Comparison of ENCODE assay signal across 8 cellular contexts in the genomic region with DNA sequence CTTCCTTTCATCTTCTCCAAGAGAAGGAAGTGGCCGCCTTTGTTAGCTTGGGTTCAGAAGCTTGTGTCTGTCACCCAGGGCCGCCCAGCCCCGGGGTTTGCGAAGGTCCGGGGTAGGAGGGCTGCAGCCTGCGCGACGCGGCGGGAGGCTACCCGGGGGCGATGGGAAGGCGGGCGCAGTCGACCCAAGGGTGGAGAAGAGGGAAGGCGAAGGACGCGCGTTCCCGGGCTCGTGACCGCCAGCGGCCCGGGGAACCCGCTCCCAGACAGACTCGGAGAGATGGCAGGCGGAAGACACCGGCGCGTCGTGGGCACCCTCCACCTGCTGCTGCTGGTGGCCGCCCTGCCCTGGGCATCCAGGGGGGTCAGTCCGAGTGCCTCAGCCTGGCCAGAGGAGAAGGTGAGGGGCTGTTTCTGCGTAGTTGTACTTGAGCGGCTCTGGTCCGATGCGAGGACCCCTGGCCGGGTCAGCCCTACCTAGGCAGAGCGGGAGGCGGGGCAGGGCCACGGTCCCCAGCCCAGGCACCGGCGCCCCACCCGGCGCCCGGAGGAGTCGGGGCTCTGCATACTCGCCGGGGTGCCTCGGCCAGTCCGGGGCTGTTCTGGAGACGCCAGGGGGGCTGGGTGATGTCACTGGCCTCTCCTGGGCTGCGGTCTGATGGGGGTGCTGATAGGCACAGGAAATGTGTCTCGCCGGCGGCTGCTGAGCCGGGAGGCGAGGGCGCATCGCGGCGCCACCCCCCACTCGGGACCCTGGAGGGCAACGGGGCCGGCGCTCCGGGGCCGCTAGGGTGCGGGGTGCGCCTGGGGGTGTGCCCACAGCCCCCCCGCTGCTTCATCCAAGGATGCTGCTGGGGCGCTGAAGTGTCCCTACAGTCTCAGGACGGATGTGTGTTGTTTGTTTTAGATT. TPM values are rescaled to one million over a fixed set of nuclear protein-coding genes. Genes with fewer than 3 reads are reported as not detected.
DNase-seq lines count a peak whose midpoint lies in the region; ATAC-seq and TF ChIP-seq lines count a peak whose summit lies in the region.

A gene (plus strand): TSS at position 178 of the 909 bp plus-strand sequence. CDS start 102 bp downstream, at position 280.

- WGBS in spleen, 5 donors: 1 to 3% (median 2%) methylated on average over 24 to 73 of the region's 73 CpGs

- intact Hi-C loops in spleen (cut with DNase I; ENCODE audit: low total_unique reads): no loop called here

- H3K36me3 Mint-ChIP-seq in T-helper 17 cell (ENCODE audit: low read depth): no peaks in the 10 kb centered on the region

- no peak for TF ChIP-seq CTCF in astrocyte of the spinal cord (IDR thresholded peaks at IDR 0.05; ENCODE audit: low read depth, low read length)
- no peak for TF ChIP-seq CTCF in spleen (IDR thresholded peaks at IDR 0.05 in 8 of 11, conservative IDR thresholded peaks at IDR 0.05 in 3 of 11)

- in situ Hi-C loops in astrocyte of the spinal cord (cut with HindIII; ENCODE audit: low sequenced_read_pairs): no loop called here

- H3K27me3 ChIP-seq in iPS-20b (ENCODE audit: insufficient read depth, low read length): peaks cover 24% of the 10 kb centered on the region; the same call in 1 of the 2 replicates
- peaks cover 0 to 11% (median 0%) of the 10 kb centered on the region in 7 donors for H3K27me3 ChIP-seq in spleen (replicated peaks in 1 of 7)

- DNase-seq in DMS79 (lab: John Stamatoyannopoulos, UW) (peak; percentile 52), T-helper 17 cell (peak; percentile 48 to 51 (median 49)), astrocyte of the spinal cord (ENCODE audit: low read depth, low spot score) (peak; percentile 43), spleen (peak; percentile 91), SHP77 treated with DMSO at 0.1 percent for 48 hours (lab: John Stamatoyannopoulos, UW) (no peak)

- H3K4me3 ChIP-seq in astrocyte of the spinal cord (ENCODE audit: low read depth, low read length) (peak within 1 kb of the TSS; percentile 56), iPS-20b (ENCODE audit: low read length) (peak within 1 kb of the TSS; percentile 71), spleen (peak within 1 kb of the TSS; percentile 56 to 81 (median 64))

- H3K4me3 Mint-ChIP-seq in T-helper 17 cell: peak within 1 kb of the TSS; percentile 91

- no peak within 1 kb of the TSS for H3K9ac ChIP-seq in iPS-20b (ENCODE audit: low read depth, low read length)

- H3K4me1 ChIP-seq in iPS-20b (ENCODE audit: insufficient read depth, low read length): peaks cover 26% of the 10 kb centered on the region
- H3K4me1 ChIP-seq in spleen: peaks cover 0 to 58% (median 24%) of the 10 kb centered on the region in 6 donors

- H3K9me3 ChIP-seq in T-helper 17 cell (ENCODE audit: control insufficient read depth, low read length, poor library complexity, severe bottlenecking) (no peaks in the 10 kb centered on the region), iPS-20b (ENCODE audit: insufficient read depth, low read depth, low read length) (no peaks in the 10 kb centered on the region), spleen (no peaks in the 10 kb centered on the region)

- no peaks in the 10 kb centered on the region for H3K36me3 ChIP-seq in iPS-20b (ENCODE audit: insufficient read depth, low read depth, low read length)
- H3K36me3 ChIP-seq in spleen: no peaks in the 10 kb centered on the region

- ATAC-seq in HG02852 (IDR thresholded peaks at IDR 0.05; ENCODE audit: unreplicated experiment) (peak; percentile 64), T-helper 17 cell (peak; percentile 90), HG03097 (IDR thresholded peaks at IDR 0.05; ENCODE audit: low FRiP score, unreplicated experiment) (no peak)

- TF ChIP-seq POLR2A in spleen (IDR thresholded peaks at IDR 0.05): no peak

- peaks cover 16% of the 10 kb centered on the region for H3K4me1 Mint-ChIP-seq in T-helper 17 cell

- H3K27me3 Mint-ChIP-seq in T-helper 17 cell: peaks cover 7% of the 10 kb centered on the region

- H3K27ac ChIP-seq in iPS-20b (ENCODE audit: low read length) (no peak within 1 kb of the TSS), spleen (peak within 1 kb of the TSS; percentile 55 to 95 (median 86))

- peak within 1 kb of the TSS; percentile 68 for H3K27ac Mint-ChIP-seq in T-helper 17 cell

RNA-seq across cellular contexts. Expression of the gene that starts here (rescaled TPM):
- 1 to 10 TPM in 1 of 2 donors, under 1 TPM in 1; 0.78 to 1.0 TPM for total RNA-seq in T-helper 17 cell
- 10 to 100 TPM; 11.5 to 46.0 (median 24.4) TPM for total RNA-seq in spleen
- polyA plus RNA-seq in spleen: 1 to 10 TPM; 4.2 to 9.4 (median 4.4) TPM

Comparison
In these comparisons a context has a peak if more than half of its experiments do, and no peak if none do; other contexts are left out.
1. RNA of the gene that starts here (total RNA-seq): 11.5 to 46.0 TPM in spleen; 0.78 to 1.0 TPM in T-helper 17 cell; every median in the first group is over 4 times any median in the second.
2. Peak in every context shown above with its lines, with median percentiles within 50 percentile points of each other: H3K4me3 ChIP-seq.